1 cellular context compared by ENCODE assay signal in genomic region chr5:123881791-123882244, GRCh38.
TF ChIP-seq lines count a peak whose summit lies in the region.

No MANE protein-coding gene starts in this region.

TF ChIP-seq in IMR-90, 13 proteins besides CTCF, POLR2A, EP300 and RAD21:
- TF ChIP-seq, protein P1, sequence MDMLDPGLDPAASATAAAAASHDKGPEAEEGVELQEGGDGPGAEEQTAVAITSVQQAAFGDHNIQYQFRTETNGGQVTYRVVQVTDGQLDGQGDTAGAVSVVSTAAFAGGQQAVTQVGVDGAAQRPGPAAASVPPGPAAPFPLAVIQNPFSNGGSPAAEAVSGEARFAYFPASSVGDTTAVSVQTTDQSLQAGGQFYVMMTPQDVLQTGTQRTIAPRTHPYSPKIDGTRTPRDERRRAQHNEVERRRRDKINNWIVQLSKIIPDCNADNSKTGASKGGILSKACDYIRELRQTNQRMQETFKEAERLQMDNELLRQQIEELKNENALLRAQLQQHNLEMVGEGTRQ (IDR thresholded peaks at IDR 0.05; ENCODE audit: low read depth, low read length) = no peak
- TF ChIP-seq BHLHE40 (IDR thresholded peaks at IDR 0.05; ENCODE audit: low read depth, low read length) = peak; percentile 77
- TF ChIP-seq RCOR1 (IDR thresholded peaks at IDR 0.05; ENCODE audit: insufficient replicate concordance, low read length) = no peak
TF ChIP-seq in IMR-90: peak in this region for 1.
